21 cellular contexts compared by ENCODE assay signal in the genomic region with DNA sequence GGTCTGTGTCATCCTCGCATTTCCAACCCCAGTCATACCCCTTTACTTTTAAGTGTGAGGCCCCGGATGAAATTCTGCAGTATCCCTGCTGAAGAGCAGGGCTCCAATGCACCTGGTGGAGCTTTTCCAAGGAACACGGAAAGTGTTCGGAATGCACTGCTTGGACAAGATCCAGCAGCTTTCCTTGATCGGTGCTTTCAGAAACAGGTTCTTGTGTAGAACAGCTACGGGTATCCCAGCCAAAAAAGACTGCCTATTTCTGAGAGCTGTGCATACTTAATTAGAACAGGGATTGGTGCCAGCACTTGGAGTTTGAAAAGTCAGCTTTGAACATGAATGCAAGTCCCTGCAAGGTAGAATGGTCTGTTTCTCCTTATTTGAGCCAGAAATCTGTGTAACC.
DNase-seq lines count a peak whose midpoint lies in the region; ATAC-seq and TF ChIP-seq lines count a peak whose summit lies in the region.
"Had no signal": no experiment of that assay in that cellular context is flagged by ENCODE, and none has a peak within 500 bp of the region (broad histone marks: within the 10 kb centered on the region; RNA-seq: fewer than 3 reads in every experiment).

No MANE protein-coding gene starts in this region.

- BruUV-seq in MCF 10A (replicated peaks; lab: Mats Ljungman, UMichigan), result no TSS peak

- H3K36me3 ChIP-seq in lower lobe of right lung, result no peaks in the 10 kb centered on the region
- H3K36me3 ChIP-seq: BLaER1, brain microvascular endothelial cell, uterus had no signal

- peaks cover 9% of the 10 kb centered on the region for H3K4me1 ChIP-seq in lower lobe of right lung
- H3K4me1 ChIP-seq: A549, uterus had no signal

- H3K27me3 Mint-ChIP-seq in activated CD8-positive, alpha-beta memory T cell treated with anti-CD3 and anti-CD28 coated beads, Interleukin-2, amount 10 ng/mL, durations not matched to agents 7 days and 5 days, result peaks cover 28% of the 10 kb centered on the region
- no peaks in the 10 kb centered on the region for H3K27me3 Mint-ChIP-seq in MCF 10A (ENCODE audit: insufficient read depth, unreplicated experiment)
- peaks cover 8% of the 10 kb centered on the region for H3K27me3 Mint-ChIP-seq in activated naive CD8-positive, alpha-beta T cell treated with anti-CD3 and anti-CD28 coated beads for 36 hours

- no peak overlapping the region for H3K27ac ChIP-seq in lower lobe of right lung
- H3K27ac ChIP-seq: A549, BLaER1, brain microvascular endothelial cell, uterus had no signal

- DNase-seq in activated CD8-positive, alpha-beta memory T cell treated with anti-CD3 and anti-CD28 coated beads, Interleukin-2, amount 10 ng/mL, durations not matched to agents 7 days and 5 days, result peak; percentile 9
- no peak for DNase-seq in activated CD8-positive, alpha-beta memory T cell treated with anti-CD3 and anti-CD28 coated beads for 24 hours
- DNase-seq in MCF 10A (ENCODE audit: unreplicated experiment) (peak; percentile 54), lower lobe of right lung (no peak), CD1c-positive myeloid dendritic cell (ENCODE audit: extremely low spot score) (no peak), GOT3 (lab: John Stamatoyannopoulos, UW) (no peak)
- DNase-seq in activated naive CD8-positive, alpha-beta T cell treated with anti-CD3 and anti-CD28 coated beads for 36 hours, result no peak
- DNase-seq: brain microvascular endothelial cell, foreskin melanocyte, IMR-90, kidney, mesendoderm, MM.1S, NCI-H774 had no signal

- H3K27me3 ChIP-seq in lower lobe of right lung (ENCODE audit: low read depth), result no peaks in the 10 kb centered on the region
- H3K27me3 ChIP-seq: brain microvascular endothelial cell, uterus had no signal

- H3K36me3 Mint-ChIP-seq in activated CD8-positive, alpha-beta memory T cell treated with anti-CD3 and anti-CD28 coated beads, Interleukin-2, amount 10 ng/mL, durations not matched to agents 7 days and 5 days, result no peaks in the 10 kb centered on the region
- H3K36me3 Mint-ChIP-seq in MCF 10A (ENCODE audit: insufficient read depth, unreplicated experiment), result peaks cover 4% of the 10 kb centered on the region
- H3K36me3 Mint-ChIP-seq in activated naive CD8-positive, alpha-beta T cell treated with anti-CD3 and anti-CD28 coated beads for 36 hours, result no peaks in the 10 kb centered on the region
- H3K36me3 Mint-ChIP-seq: activated naive CD4-positive, alpha-beta T cell treated with anti-CD3 and anti-CD28 coated beads, Interleukin-2, amount 50 U/mL, for 72 hours had no signal

- no peak for ATAC-seq in activated CD8-positive, alpha-beta memory T cell treated with anti-CD3 and anti-CD28 coated beads, Interleukin-2, amount 10 ng/mL, durations not matched to agents 7 days and 5 days
- ATAC-seq in lower lobe of right lung (peak; percentile 64 to 69), GM19395 (IDR thresholded peaks at IDR 0.05; ENCODE audit: unreplicated experiment) (no peak)
- ATAC-seq: A549; activated naive CD4-positive, alpha-beta T cell treated with anti-CD3 and anti-CD28 coated beads, Interleukin-2, amount 50 U/mL, for 72 hours had no signal

- intact Hi-C loops in MCF 10A (cut with micrococcal nuclease), result no loop called here
- intact Hi-C loops in lower lobe of right lung (cut with DNase I), result no loop called here

- TF ChIP-seq CTCF in MCF 10A (IDR thresholded peaks at IDR 0.05; ENCODE audit: unreplicated experiment) (no peak), lower lobe of right lung (IDR thresholded peaks at IDR 0.05) (no peak)

- CTCF ChIA-PET in activated CD8-positive, alpha-beta memory T cell treated with anti-CD3 and anti-CD28 coated beads, Interleukin-2, amount 10 ng/mL, durations not matched to agents 7 days and 5 days (lab: Charles Lee), result no interaction called here
- CTCF ChIA-PET in MCF 10A (lab: Yijun Ruan, JAX), result interaction anchor here (0.6 to 1.8 kb wide), 7 partner anchors 11 to 84 kb away, joined by 3 to 4 read pairs (median 3); no protein-coding TSS in a partner anchor

- no peak overlapping the region for H3K27ac Mint-ChIP-seq in activated CD8-positive, alpha-beta memory T cell treated with anti-CD3 and anti-CD28 coated beads, Interleukin-2, amount 10 ng/mL, durations not matched to agents 7 days and 5 days
- no peak overlapping the region for H3K27ac Mint-ChIP-seq in MCF 10A (ENCODE audit: low read depth, unreplicated experiment)
- no peak overlapping the region for H3K27ac Mint-ChIP-seq in activated naive CD8-positive, alpha-beta T cell treated with anti-CD3 and anti-CD28 coated beads for 36 hours
- H3K27ac Mint-ChIP-seq: activated naive CD4-positive, alpha-beta T cell treated with anti-CD3 and anti-CD28 coated beads, Interleukin-2, amount 50 U/mL, for 72 hours; dendritic cell treated with granulocyte-macrophage colony-stimulating factor and Interleukin-4, amounts not matched to agents 40 ng/mL and 50 ng/mL, for 4 days had no signal

- POLR2A ChIA-PET in MCF 10A (lab: Yijun Ruan, JAX), result interaction anchor here (0.6 to 1.2 kb wide), 4 partner anchors 8 to 198 kb away, joined by 3 read pairs; no protein-coding TSS in a partner anchor

- H3K4me3 ChIP-seq in lower lobe of right lung, result no peak overlapping the region
- H3K4me3 ChIP-seq: A549, BLaER1, smooth muscle cell, uterus had no signal

- H3K4me1 Mint-ChIP-seq in activated CD8-positive, alpha-beta memory T cell treated with anti-CD3 and anti-CD28 coated beads, Interleukin-2, amount 10 ng/mL, durations not matched to agents 7 days and 5 days, result peaks cover 7% of the 10 kb centered on the region
- H3K4me1 Mint-ChIP-seq in MCF 10A (ENCODE audit: insufficient read depth, unreplicated experiment), result peaks cover 12% of the 10 kb centered on the region
- H3K4me1 Mint-ChIP-seq in activated naive CD8-positive, alpha-beta T cell treated with anti-CD3 and anti-CD28 coated beads for 36 hours, result peaks cover 9% of the 10 kb centered on the region

- no peaks in the 10 kb centered on the region for H3K9me3 Mint-ChIP-seq in activated CD8-positive, alpha-beta memory T cell treated with anti-CD3 and anti-CD28 coated beads, Interleukin-2, amount 10 ng/mL, durations not matched to agents 7 days and 5 days (ENCODE audit: low read depth)
- H3K9me3 Mint-ChIP-seq in MCF 10A (ENCODE audit: unreplicated experiment), result no peaks in the 10 kb centered on the region
- no peaks in the 10 kb centered on the region for H3K9me3 Mint-ChIP-seq in activated naive CD8-positive, alpha-beta T cell treated with anti-CD3 and anti-CD28 coated beads for 36 hours
- H3K9me3 Mint-ChIP-seq: activated naive CD4-positive, alpha-beta T cell treated with anti-CD3 and anti-CD28 coated beads, Interleukin-2, amount 50 U/mL, for 72 hours; dendritic cell treated with granulocyte-macrophage colony-stimulating factor and Interleukin-4, amounts not matched to agents 40 ng/mL and 50 ng/mL, for 4 days had no signal

- H3K4me3 Mint-ChIP-seq in activated CD8-positive, alpha-beta memory T cell treated with anti-CD3 and anti-CD28 coated beads, Interleukin-2, amount 10 ng/mL, durations not matched to agents 7 days and 5 days, result no peak overlapping the region
- H3K4me3 Mint-ChIP-seq in MCF 10A (ENCODE audit: unreplicated experiment), result no peak overlapping the region
- H3K4me3 Mint-ChIP-seq in activated naive CD8-positive, alpha-beta T cell treated with anti-CD3 and anti-CD28 coated beads for 36 hours, result no peak overlapping the region
- H3K4me3 Mint-ChIP-seq: dendritic cell treated with granulocyte-macrophage colony-stimulating factor and Interleukin-4, amounts not matched to agents 40 ng/mL and 50 ng/mL, for 4 days had no signal

- no peaks in the 10 kb centered on the region for H3K9me3 ChIP-seq in lower lobe of right lung
- H3K9me3 ChIP-seq: A549, BLaER1, uterus had no signal

Comparison
In these comparisons a context has a peak if more than half of its experiments do, and no peak if none do; other contexts are left out.
1. DNase-seq: peak in activated CD8-positive, alpha-beta memory T cell treated with anti-CD3 and anti-CD28 coated beads, Interleukin-2, amount 10 ng/mL, durations not matched to agents 7 days and 5 days (single experiment) and MCF 10A (single experiment); none in activated CD8-positive, alpha-beta memory T cell treated with anti-CD3 and anti-CD28 coated beads for 24 hours (single experiment), lower lobe of right lung (single experiment), CD1c-positive myeloid dendritic cell (single experiment), activated naive CD8-positive, alpha-beta T cell treated with anti-CD3 and anti-CD28 coated beads for 36 hours (single experiment) and GOT3 (single experiment).
2. ATAC-seq: peak in lower lobe of right lung (2 of 2); none in activated CD8-positive, alpha-beta memory T cell treated with anti-CD3 and anti-CD28 coated beads, Interleukin-2, amount 10 ng/mL, durations not matched to agents 7 days and 5 days (single experiment) and GM19395 (single experiment).